In the genomic region with DNA sequence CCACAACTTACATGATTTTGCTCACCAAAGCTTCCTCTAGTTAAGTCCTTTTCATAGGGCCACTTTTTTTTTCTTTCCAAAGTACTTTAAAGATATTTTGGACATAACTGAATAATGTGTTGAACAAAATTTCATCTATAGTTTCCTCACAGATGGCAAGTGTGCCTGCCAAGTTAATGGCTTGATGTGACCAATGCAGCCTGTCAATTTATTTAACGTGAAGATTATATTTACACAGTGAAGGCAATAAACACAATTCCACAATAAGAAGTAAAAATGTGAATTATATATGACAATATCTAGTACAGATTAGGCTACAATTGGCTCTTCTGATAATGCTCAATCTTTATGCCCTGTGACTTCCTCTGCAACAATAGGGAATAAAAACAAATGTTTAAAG, we compare ENCODE assay signal across 33 cellular contexts. TPM values are rescaled to one million over a fixed set of nuclear protein-coding genes. Genes with fewer than 3 reads are reported as not detected.
"Had no signal": no experiment of that assay in that cellular context is flagged by ENCODE, and none has a peak within 500 bp of the region (broad histone marks: within the 10 kb centered on the region; RNA-seq: fewer than 3 reads in every experiment).

No MANE protein-coding gene starts in this region.

- H3K27ac ChIP-seq: KMS-11, PC-9, RWPE1, SJCRH30, SK-N-MC had no signal

- ATAC-seq: Panc1, Right ventricle myocardium inferior, SK-N-SH treated with all-trans-retinoic acid at 6 μM for 48 hours had no signal

- DNase-seq: Karpas-422; NCI-H1092; NCI-H1105; NCI-H1417 treated with DMSO at 0.1 percent for 48 hours; NCI-H1436 treated with DMSO at 0.1 percent for 48 hours; NCI-H1694; NCI-H187; NCI-H2029 treated with DMSO at 0.1 percent for 48 hours; NCI-H2081 treated with DMSO at 0.1 percent for 48 hours; NCI-H2171; NCI-H226; NCI-H446 treated with DMSO at 0.1 percent for 48 hours; NCI-H510A; NCI-H524; NCI-H526; NCI-H774; NK-92 treated with Interleukin-12 subunit alpha and Interleukin-12 subunit beta, amount 100 ng/mL, for 24 hours; PC-9; SHP77; SIG-M5; SJCRH30 had no signal

- H3K4me3 ChIP-seq: PC-9, SJCRH30, SK-N-MC had no signal

- H3K9ac ChIP-seq: KMS-11 had no signal

- H3K4me1 ChIP-seq: SJCRH30 had no signal

- H3K4me2 ChIP-seq: KMS-11, PC-9 had no signal

- H3K36me3 ChIP-seq: SJCRH30 had no signal

- H3K9me3 Mint-ChIP-seq: T-cell had no signal

- H3K4me3 Mint-ChIP-seq: T-cell had no signal

- H3K36me3 Mint-ChIP-seq: T-cell had no signal

- H3K9me3 ChIP-seq: SJCRH30 had no signal

RNA-seq across cellular contexts. Expression of a gene that starts 18.0 kb away (rescaled TPM):
- total RNA-seq: OCI-LY7, SJCRH30, T-cell had no signal

RNA-seq across cellular contexts. Expression of a gene that starts 26.7 kb away (rescaled TPM):
- total RNA-seq: LHCN-M2, MCF 10A, OCI-LY7, PC-9, Right ventricle myocardium inferior, RPMI7951, SJCRH30, SK-MEL-5 had no signal
